In the genomic region with DNA sequence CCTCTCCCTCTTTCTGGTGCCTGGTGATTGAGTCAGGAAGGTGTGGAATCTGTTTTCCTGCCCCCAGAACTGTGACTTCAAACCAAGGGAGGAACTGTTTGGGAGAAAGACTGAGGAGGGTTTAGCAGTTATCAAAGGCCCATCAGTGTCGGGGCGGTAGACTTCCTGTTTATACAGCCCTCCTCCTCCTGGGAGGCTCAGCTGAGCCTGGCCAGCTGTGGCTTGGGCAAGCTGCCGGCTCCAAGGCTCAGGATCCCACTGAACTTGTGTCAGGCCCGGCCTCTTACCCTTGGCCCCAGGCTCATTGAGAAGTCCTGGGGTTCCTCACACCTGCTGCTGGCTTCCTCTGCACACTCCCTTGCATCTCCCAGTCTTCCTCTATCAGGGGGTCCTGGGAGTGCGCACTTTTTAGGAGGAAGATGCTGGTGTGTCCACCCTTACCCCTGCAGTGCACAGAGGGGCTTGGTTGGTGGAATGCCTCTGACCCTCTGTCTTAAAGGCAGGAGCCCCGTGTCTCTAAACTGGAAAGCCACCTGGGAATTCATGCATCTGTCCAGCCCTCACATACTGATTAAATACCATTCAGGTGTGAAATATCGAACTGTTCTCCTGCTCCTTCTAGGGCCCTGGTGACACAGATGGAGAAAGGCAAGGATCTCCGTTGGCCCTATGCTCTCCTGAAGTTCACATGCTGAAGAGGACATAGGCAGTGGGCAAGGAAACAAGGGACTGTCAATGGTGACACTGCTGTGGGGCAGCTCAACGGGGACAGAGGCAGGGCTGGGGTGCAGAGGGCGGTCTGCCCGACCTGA, we compare ENCODE assay signal across 14 cellular contexts. TPM values are rescaled to one million over a fixed set of nuclear protein-coding genes. Genes with fewer than 3 reads are reported as not detected.
DNase-seq lines count a peak whose midpoint lies in the region; ATAC-seq and TF ChIP-seq lines count a peak whose summit lies in the region.
"Had no signal": no experiment of that assay in that cellular context is flagged by ENCODE, and none has a peak within 500 bp of the region (broad histone marks: within the 10 kb centered on the region; RNA-seq: fewer than 3 reads in every experiment).

No MANE protein-coding gene starts in this region.

- no peaks in the 10 kb centered on the region for H3K79me2 ChIP-seq in trophoblast cell (ENCODE audit: control insufficient read depth, insufficient read depth, low read length, poor library complexity)

- no peak overlapping the region for H2AK5ac ChIP-seq in trophoblast cell (ENCODE audit: low read length)

- no peaks in the 10 kb centered on the region for H3K79me1 ChIP-seq in trophoblast cell (ENCODE audit: low read length)

- H4K8ac ChIP-seq in trophoblast cell (ENCODE audit: low read depth, low read length), result no peak overlapping the region

- intact Hi-C loops in right cardiac atrium (cut with DNase I), result no loop called here
- intact Hi-C loops in activated CD4-positive, alpha-beta memory T cell treated with anti-CD3 and anti-CD28 coated beads for 36 hours (cut with micrococcal nuclease), result no loop called here

- no peaks in the 10 kb centered on the region for H3K9me3 Mint-ChIP-seq in WTC11
- H3K9me3 Mint-ChIP-seq in activated CD4-positive, alpha-beta memory T cell treated with anti-CD3 and anti-CD28 coated beads for 36 hours, result no peaks in the 10 kb centered on the region
- H3K9me3 Mint-ChIP-seq: naive thymus-derived CD8-positive, alpha-beta T cell; stimulated activated naive CD8-positive, alpha-beta T cell treated with anti-CD3 and anti-CD28 coated beads, Interleukin-15, Interleukin-2, amounts not matched to agents 100 ng/mL and 50 ng/mL, for 24 hours had no signal

- no peak overlapping the region for H2BK12ac ChIP-seq in trophoblast cell (ENCODE audit: low read length)

- H4K91ac ChIP-seq in trophoblast cell (ENCODE audit: low read depth, low read length), result no peak overlapping the region

- H3K4me3 ChIP-seq in right cardiac atrium (ENCODE audit: low read length) (no peak overlapping the region), trophoblast cell (ENCODE audit: low read depth, low read length) (peak overlapping the region; percentile 31)

- no peak overlapping the region for H3K4me2 ChIP-seq in trophoblast cell (ENCODE audit: low read length)

- TF ChIP-seq CTCF in WTC11 (IDR thresholded peaks at IDR 0.05), result no peak

- peaks cover 3% of the 10 kb centered on the region for H3K36me3 Mint-ChIP-seq in WTC11
- no peaks in the 10 kb centered on the region for H3K36me3 Mint-ChIP-seq in activated CD4-positive, alpha-beta memory T cell treated with anti-CD3 and anti-CD28 coated beads for 36 hours
- H3K36me3 Mint-ChIP-seq: naive thymus-derived CD8-positive, alpha-beta T cell had no signal

- DNase-seq in DMS 273 (lab: John Stamatoyannopoulos, UW; ENCODE audit: unreplicated experiment) (peak; percentile 61), WTC11 (ENCODE audit: low spot score) (no peak), right cardiac atrium (peak; percentile 65 to 89 (median 87)), trophoblast cell (no peak), cerebellar nuclear complex (lab: John Stamatoyannopoulos, UW) (no peak), amygdala (lab: John Stamatoyannopoulos, UW) (no peak)
- DNase-seq in activated CD4-positive, alpha-beta memory T cell treated with anti-CD3 and anti-CD28 coated beads for 36 hours, result no peak
- DNase-seq: dermis blood vessel endothelial cell; HCEC 1CT; naive thymus-derived CD8-positive, alpha-beta T cell; NCI-H526 treated with DMSO at 0.1 percent for 48 hours; stimulated activated CD4-positive, alpha-beta T cell treated with anti-CD3 and anti-CD28 coated beads, Interleukin-1b, Interleukin-23, amount 100 ng/mL, for 48 hours had no signal

- no peak overlapping the region for H2BK5ac ChIP-seq in trophoblast cell (ENCODE audit: low read depth, low read length, poor library complexity)

- H2AFZ ChIP-seq in trophoblast cell (ENCODE audit: insufficient read depth, low read length, poor library complexity), result no peak overlapping the region

- ATAC-seq in WTC11 (peak; percentile 35), right cardiac atrium (peak; percentile 78 to 84), GM19351 (IDR thresholded peaks at IDR 0.05; ENCODE audit: unreplicated experiment) (no peak)
- ATAC-seq: naive thymus-derived CD8-positive, alpha-beta T cell had no signal

- H3K27me3 ChIP-seq in right cardiac atrium (ENCODE audit: control insufficient read depth, insufficient read depth) (no peaks in the 10 kb centered on the region), trophoblast cell (ENCODE audit: insufficient read depth, low read length) (no peaks in the 10 kb centered on the region)

- H3K4me3 Mint-ChIP-seq in WTC11, result no peak overlapping the region
- no peak overlapping the region for H3K4me3 Mint-ChIP-seq in activated CD4-positive, alpha-beta memory T cell treated with anti-CD3 and anti-CD28 coated beads for 36 hours
- H3K4me3 Mint-ChIP-seq: naive thymus-derived CD8-positive, alpha-beta T cell; stimulated activated naive CD8-positive, alpha-beta T cell treated with anti-CD3 and anti-CD28 coated beads, Interleukin-15, Interleukin-2, amounts not matched to agents 100 ng/mL and 50 ng/mL, for 24 hours had no signal

- H3K27ac ChIP-seq in right cardiac atrium (ENCODE audit: low read length) (no peak overlapping the region), trophoblast cell (ENCODE audit: low read depth, low read length) (no peak overlapping the region)

- H3K9me3 ChIP-seq in right cardiac atrium (ENCODE audit: control insufficient read depth, low read length), result no peaks in the 10 kb centered on the region
- no peaks in the 10 kb centered on the region for H3K9me3 ChIP-seq in trophoblast cell (ENCODE audit: insufficient read depth, low read depth, low read length)

- no peaks in the 10 kb centered on the region for H3K36me3 ChIP-seq in trophoblast cell (ENCODE audit: control insufficient read depth in 1 of 2, insufficient read depth in 2 of 2, low read length in 2 of 2)

- H3K23ac ChIP-seq in trophoblast cell (ENCODE audit: low read length), result no peak overlapping the region

- no peak overlapping the region for H3K18ac ChIP-seq in trophoblast cell (ENCODE audit: low read length)

- no peak overlapping the region for H3K4ac ChIP-seq in trophoblast cell (ENCODE audit: low read depth, low read length)

- WGBS in right cardiac atrium, result 65% methylated on average over 11 of the region's 11 CpGs
- WGBS in trophoblast cell (ENCODE audit: extremely low coverage, insufficient coverage, insufficient read length), result no CpG with 5 or more reads among the region's 11 CpGs

- H3K4me1 Mint-ChIP-seq in WTC11, result peaks cover 34% of the 10 kb centered on the region
- no peaks in the 10 kb centered on the region for H3K4me1 Mint-ChIP-seq in activated CD4-positive, alpha-beta memory T cell treated with anti-CD3 and anti-CD28 coated beads for 36 hours (ENCODE audit: low read depth)

- 0 out of 2 replicates have a peak overlapping the region, but pooled peaks have one; percentile 12 for H3K27ac Mint-ChIP-seq in WTC11
- no peak overlapping the region for H3K27ac Mint-ChIP-seq in activated CD4-positive, alpha-beta memory T cell treated with anti-CD3 and anti-CD28 coated beads for 36 hours
- H3K27ac Mint-ChIP-seq: stimulated activated naive CD8-positive, alpha-beta T cell treated with anti-CD3 and anti-CD28 coated beads, Interleukin-15, Interleukin-2, amounts not matched to agents 100 ng/mL and 50 ng/mL, for 24 hours had no signal

- POLR2A ChIA-PET in WTC11 (lab: Charles Lee), result interaction anchor here (1.0 to 1.1 kb wide), 2 partner anchors 19 to 33 kb away, joined by 3 read pairs; no protein-coding TSS in a partner anchor
- POLR2A ChIA-PET in activated CD4-positive, alpha-beta memory T cell treated with anti-CD3 and anti-CD28 coated beads for 36 hours (lab: Charles Lee), result no interaction called here

- CTCF ChIA-PET in WTC11 (lab: Charles Lee), result interaction anchor here (1.1 to 3.1 kb wide), 7 partner anchors 10 to 45 kb away, joined by 3 to 19 read pairs (median 4); no protein-coding TSS in a partner anchor
- CTCF ChIA-PET in activated CD4-positive, alpha-beta memory T cell treated with anti-CD3 and anti-CD28 coated beads for 36 hours (lab: Charles Lee), result no interaction called here

- H3K4me1 ChIP-seq in right cardiac atrium (ENCODE audit: control insufficient read depth, insufficient read depth, low read length) (no peaks in the 10 kb centered on the region), trophoblast cell (ENCODE audit: control insufficient read depth in 1 of 2, insufficient read depth in 2 of 2, low read length in 2 of 2) (no peaks in the 10 kb centered on the region)

- H3K14ac ChIP-seq in trophoblast cell (ENCODE audit: low read length), result no peak overlapping the region

- no peaks in the 10 kb centered on the region; the same call in 1 of the 2 replicates for H3K27me3 Mint-ChIP-seq in WTC11 (ENCODE audit: low read depth)
- peaks cover 6% of the 10 kb centered on the region for H3K27me3 Mint-ChIP-seq in activated CD4-positive, alpha-beta memory T cell treated with anti-CD3 and anti-CD28 coated beads for 36 hours
- H3K27me3 Mint-ChIP-seq: stimulated activated naive CD8-positive, alpha-beta T cell treated with anti-CD3 and anti-CD28 coated beads, Interleukin-15, Interleukin-2, amounts not matched to agents 100 ng/mL and 50 ng/mL, for 24 hours had no signal

- no peak overlapping the region for H4K12ac ChIP-seq in trophoblast cell (ENCODE audit: low read depth, low read length)

- H2BK120ac ChIP-seq in trophoblast cell (ENCODE audit: insufficient read depth, low read length, poor library complexity), result no peak overlapping the region

- H3K9ac ChIP-seq in trophoblast cell (ENCODE audit: low read length), result peak overlapping the region; percentile 25

TF ChIP-seq in WTC11, 78 proteins besides CTCF, POLR2A, EP300 and RAD21 (continues in another document):
- TF ChIP-seq MXD4 (CRISPR knock-in tag; IDR thresholded peaks at IDR 0.05; ENCODE audit: borderline replicate concordance) (no peak), TEAD4 (CRISPR knock-in tag; IDR thresholded peaks at IDR 0.05) (no peak), HMGA2 (CRISPR knock-in tag; IDR thresholded peaks at IDR 0.05) (no peak)
- TF ChIP-seq, protein P1, sequence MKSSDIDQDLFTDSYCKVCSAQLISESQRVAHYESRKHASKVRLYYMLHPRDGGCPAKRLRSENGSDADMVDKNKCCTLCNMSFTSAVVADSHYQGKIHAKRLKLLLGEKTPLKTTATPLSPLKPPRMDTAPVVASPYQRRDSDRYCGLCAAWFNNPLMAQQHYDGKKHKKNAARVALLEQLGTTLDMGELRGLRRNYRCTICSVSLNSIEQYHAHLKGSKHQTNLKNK (CRISPR knock-in tag; IDR thresholded peaks at IDR 0.05), result no peak
- TF ChIP-seq, protein P2, sequence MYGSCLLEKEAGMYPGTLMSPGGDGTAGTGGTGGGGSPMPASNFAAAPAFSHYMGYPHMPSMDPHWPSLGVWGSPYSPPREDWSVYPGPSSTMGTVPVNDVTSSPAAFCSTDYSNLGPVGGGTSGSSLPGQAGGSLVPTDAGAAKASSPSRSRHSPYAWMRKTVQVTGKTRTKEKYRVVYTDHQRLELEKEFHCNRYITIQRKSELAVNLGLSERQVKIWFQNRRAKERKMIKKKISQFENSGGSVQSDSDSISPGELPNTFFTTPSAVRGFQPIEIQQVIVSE (CRISPR knock-in tag; IDR thresholded peaks at IDR 0.05; ENCODE audit: borderline replicate concordance), result no peak

RNA-seq across cellular contexts. Expression of gene CXCL12, which starts 32.4 kb away (rescaled TPM):
- total RNA-seq in WTC11 (2021) (52.4 to 64.3 TPM (median 59.6 TPM) in 3 replicates), right cardiac atrium (100 to 1,000 TPM; 102 to 154 (median 114) TPM)
- 104 TPM for polyA plus RNA-seq in right cardiac atrium
- polyA plus RNA-seq in trophoblast cell (2013), result 19.3 and 20.5 TPM in 2 replicates
- total RNA-seq in activated CD4-positive, alpha-beta memory T cell treated with anti-CD3 and anti-CD28 coated beads for 36 hours, result not detected
- total RNA-seq: naive thymus-derived CD8-positive, alpha-beta T cell had no signal
- polyA plus RNA-seq: naive thymus-derived CD8-positive, alpha-beta T cell had no signal

Comparison
In these comparisons a context has a peak if more than half of its experiments do, and no peak if none do; other contexts are left out.
1. DNase-seq: peak in DMS 273 (single experiment) and right cardiac atrium (3 of 3); none in WTC11 (single experiment), trophoblast cell (0 of 2), cerebellar nuclear complex (0 of 2), amygdala (0 of 56) and activated CD4-positive, alpha-beta memory T cell treated with anti-CD3 and anti-CD28 coated beads for 36 hours (single experiment).
2. RNA of gene CXCL12, which starts 32.4 kb away (total RNA-seq): 102 to 154 TPM in right cardiac atrium and 52.4 to 64.3 TPM in WTC11; not detected in activated CD4-positive, alpha-beta memory T cell treated with anti-CD3 and anti-CD28 coated beads for 36 hours; every median in the first group is over 10 times any median in the second.